8 cellular contexts compared by ENCODE assay signal in the genomic region with DNA sequence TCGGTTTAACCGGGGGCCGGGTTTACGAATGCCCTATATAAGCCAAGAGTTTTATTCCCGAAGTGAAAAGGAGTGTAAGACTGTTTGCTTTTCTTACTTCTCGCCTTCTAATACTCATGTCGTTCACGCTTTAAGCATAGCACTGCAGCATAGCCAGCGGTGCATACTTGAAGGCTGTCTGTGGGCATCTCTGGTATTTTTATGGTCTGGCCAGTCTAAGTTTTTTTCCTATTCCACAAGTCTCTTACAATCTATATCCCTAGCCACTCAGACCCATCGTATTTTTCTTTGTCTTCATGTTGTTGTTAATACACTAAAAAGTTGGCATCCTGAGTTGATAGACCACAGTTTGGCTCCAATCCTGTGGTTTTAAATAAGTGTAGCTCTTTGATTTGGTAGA. TPM values are rescaled to one million over a fixed set of nuclear protein-coding genes. Genes with fewer than 3 reads are reported as not detected.
DNase-seq lines count a peak whose midpoint lies in the region; ATAC-seq, FAIRE-seq and TF ChIP-seq lines count a peak whose summit lies in the region.

No MANE protein-coding gene starts in this region.

- no peak for TF ChIP-seq CTCF in A549 (IDR thresholded peaks at IDR 0.05)
- no peak for TF ChIP-seq CTCF in GM12875 (IDR thresholded peaks at IDR 0.05; ENCODE audit: borderline replicate concordance, insufficient read depth, low read depth, low read length)
- TF ChIP-seq CTCF in fibroblast of mammary gland (conservative IDR thresholded peaks at IDR 0.05; ENCODE audit: control insufficient read depth, insufficient read depth, low read depth, low read length) = no peak
- no peak for TF ChIP-seq CTCF in parathyroid adenoma (IDR thresholded peaks at IDR 0.05)

- no peaks in the 10 kb centered on the region for H3K27me3 ChIP-seq in parathyroid adenoma (ENCODE audit: control insufficient read depth, insufficient read depth, low read length)

- TF ChIP-seq RAD21 in A549 (conservative IDR thresholded peaks at IDR 0.05 in 1 of 2, IDR thresholded peaks at IDR 0.05 in 1 of 2) = no peak

- H3K4me2 ChIP-seq in A549 (peak overlapping the region; percentile 91), parathyroid adenoma (ENCODE audit: low read length) (peak overlapping the region; percentile 82)

- peak overlapping the region; percentile 94 for H3K4me3 ChIP-seq in A549
- peak overlapping the region; percentile 99 for H3K4me3 ChIP-seq in GM12875 (ENCODE audit: low read depth, low read length)
- H3K4me3 ChIP-seq in fibroblast of mammary gland (ENCODE audit: control insufficient read depth, low read depth, low read length) = peak overlapping the region; percentile 93
- H3K4me3 ChIP-seq in parathyroid adenoma (ENCODE audit: low read depth, low read length) = peak overlapping the region; percentile 77

- H3K36me3 ChIP-seq in parathyroid adenoma (ENCODE audit: control insufficient read depth, insufficient read depth, low read length) = no peaks in the 10 kb centered on the region

- ATAC-seq in A549 = peak in 1 of 2 experiments; percentile 40; a peak in 3 of 6 replicates
- no peak for ATAC-seq in T-helper 17 cell
- ATAC-seq in GM18502 (IDR thresholded peaks at IDR 0.05; ENCODE audit: poor library complexity, unreplicated experiment) = no peak

- H3K4me1 Mint-ChIP-seq in T-helper 17 cell = peaks cover 40% of the 10 kb centered on the region

- peak overlapping the region; percentile 93 for H3K4me3 Mint-ChIP-seq in T-helper 17 cell

- H3K27me3 Mint-ChIP-seq in T-helper 17 cell = peaks cover 6% of the 10 kb centered on the region

- peak overlapping the region; percentile 91 to 96 for H3K27ac ChIP-seq in A549
- H3K27ac ChIP-seq in parathyroid adenoma = peak overlapping the region; percentile 86

- peak overlapping the region; percentile 92 for H3K27ac Mint-ChIP-seq in T-helper 17 cell

- 1% methylated on average over 10 of the region's 10 CpGs for WGBS in A549 (ENCODE audit: missing lambda C conversion rate)

- H3K79me2 ChIP-seq in parathyroid adenoma = peaks cover 9% of the 10 kb centered on the region

- CTCF ChIA-PET in A549 (lab: Yijun Ruan, JAX) = interaction anchor here (0.9 to 2.0 kb wide), 4 partner anchors 12 to 529 kb away, joined by 3 to 4 read pairs (median 3); no protein-coding TSS in a partner anchor

- no peak for FAIRE-seq in A549 (lab: Jason Lieb, UNC)

- H3K9me3 ChIP-seq in A549 = no peaks in the 10 kb centered on the region
- H3K9me3 ChIP-seq in T-helper 17 cell (ENCODE audit: control insufficient read depth, low read length, poor library complexity, severe bottlenecking) = no peaks in the 10 kb centered on the region
- H3K9me3 ChIP-seq in parathyroid adenoma (ENCODE audit: control insufficient read depth, low read length) = no peaks in the 10 kb centered on the region

- TF ChIP-seq EP300 in A549 (IDR thresholded peaks at IDR 0.05) = no peak

- H3K4me1 ChIP-seq in A549 (peaks cover 23% of the 10 kb centered on the region), parathyroid adenoma (no peaks in the 10 kb centered on the region)

- H2AFZ ChIP-seq in parathyroid adenoma = no peak overlapping the region

- H3K36me3 Mint-ChIP-seq in T-helper 17 cell (ENCODE audit: low read depth) = peaks cover 7% of the 10 kb centered on the region

- POLR2A ChIA-PET in A549 (lab: Yijun Ruan, JAX) = interaction anchor here (1.0 to 2.3 kb wide), 3 partner anchors 10 to 153 kb away, joined by 7 to 19 read pairs (median 11); no protein-coding TSS in a partner anchor

- no peak overlapping the region for H3K9ac ChIP-seq in parathyroid adenoma

- no peak for DNase-seq in A549 (ENCODE audit: low read depth in 1 of 2, low spot score in 1 of 2)
- no peak for DNase-seq in T-helper 17 cell
- DNase-seq in fibroblast of mammary gland (ENCODE audit: low read depth) = peak; percentile 33
- DNase-seq in HPDE6-E6E7 (ENCODE audit: extremely low spot score) = no peak
- no peak for DNase-seq in mucosa of gallbladder (ENCODE audit: low spot score)

- no peak for TF ChIP-seq POLR2A in A549 (IDR thresholded peaks at IDR 0.05; ENCODE audit: low read length)

TF ChIP-seq in A549, 52 proteins besides CTCF, POLR2A, EP300 and RAD21:
- TF ChIP-seq, protein P1, sequence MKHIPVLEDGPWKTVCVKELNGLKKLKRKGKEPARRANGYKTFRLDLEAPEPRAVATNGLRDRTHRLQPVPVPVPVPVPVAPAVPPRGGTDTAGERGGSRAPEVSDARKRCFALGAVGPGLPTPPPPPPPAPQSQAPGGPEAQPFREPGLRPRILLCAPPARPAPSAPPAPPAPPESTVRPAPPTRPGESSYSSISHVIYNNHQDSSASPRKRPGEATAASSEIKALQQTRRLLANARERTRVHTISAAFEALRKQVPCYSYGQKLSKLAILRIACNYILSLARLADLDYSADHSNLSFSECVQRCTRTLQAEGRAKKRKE (CRISPR knock-in tag; IDR thresholded peaks at IDR 0.05; ENCODE audit: low read depth) = no peak
- no peak for TF ChIP-seq FOSB (CRISPR knock-in tag; IDR thresholded peaks at IDR 0.05)
- no peak for TF ChIP-seq CHD4 (IDR thresholded peaks at IDR 0.05; ENCODE audit: borderline replicate concordance)
- TF ChIP-seq HEYL (CRISPR knock-in tag; IDR thresholded peaks at IDR 0.05) = no peak
- TF ChIP-seq, protein P2, sequence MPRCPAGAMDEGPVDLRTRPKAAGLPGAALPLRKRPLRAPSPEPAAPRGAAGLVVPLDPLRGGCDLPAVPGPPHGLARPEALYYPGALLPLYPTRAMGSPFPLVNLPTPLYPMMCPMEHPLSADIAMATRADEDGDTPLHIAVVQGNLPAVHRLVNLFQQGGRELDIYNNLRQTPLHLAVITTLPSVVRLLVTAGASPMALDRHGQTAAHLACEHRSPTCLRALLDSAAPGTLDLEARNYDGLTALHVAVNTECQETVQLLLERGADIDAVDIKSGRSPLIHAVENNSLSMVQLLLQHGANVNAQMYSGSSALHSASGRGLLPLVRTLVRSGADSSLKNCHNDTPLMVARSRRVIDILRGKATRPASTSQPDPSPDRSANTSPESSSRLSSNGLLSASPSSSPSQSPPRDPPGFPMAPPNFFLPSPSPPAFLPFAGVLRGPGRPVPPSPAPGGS (IDR thresholded peaks at IDR 0.05) = no peak
- TF ChIP-seq MAZ (IDR thresholded peaks at IDR 0.05; ENCODE audit: borderline replicate concordance, low read depth, low read length) = no peak
- no peak for TF ChIP-seq KDM5A (IDR thresholded peaks at IDR 0.05)

RNA-seq across cellular contexts. Expression of a gene that starts 1.3 kb away (rescaled TPM):
- polyA plus RNA-seq in A549 (2011; rRNA removed) (60.6 and 74.3 TPM in 2 replicates), A549 (2017; fragmentation: RNase III; extraction: RNeasy Plus Mini Kit Qiagen cat#74134 plus additional on column Dnase treatment) (25.8 to 28.6 TPM (median 28.5 TPM) in 3 replicates)
- 15.6 and 16.8 TPM in 2 replicates for polyA plus RNA-seq in A549 (2012; cell fraction: cytosol; rRNA removed)
- polyA plus RNA-seq in A549 (2012; cell fraction: nucleus; rRNA removed) = 33.2 and 49.6 TPM in 2 replicates
- polyA minus RNA-seq in A549 (2011; rRNA and poly(A)+ RNA removed) = 41.6 and 44.8 TPM in 2 replicates
- total RNA-seq in T-helper 17 cell (100 to 1,000 TPM; 120 to 136 TPM), mucosa of gallbladder (33.3 TPM)
